10 cellular contexts compared by ENCODE assay signal in the genomic region with DNA sequence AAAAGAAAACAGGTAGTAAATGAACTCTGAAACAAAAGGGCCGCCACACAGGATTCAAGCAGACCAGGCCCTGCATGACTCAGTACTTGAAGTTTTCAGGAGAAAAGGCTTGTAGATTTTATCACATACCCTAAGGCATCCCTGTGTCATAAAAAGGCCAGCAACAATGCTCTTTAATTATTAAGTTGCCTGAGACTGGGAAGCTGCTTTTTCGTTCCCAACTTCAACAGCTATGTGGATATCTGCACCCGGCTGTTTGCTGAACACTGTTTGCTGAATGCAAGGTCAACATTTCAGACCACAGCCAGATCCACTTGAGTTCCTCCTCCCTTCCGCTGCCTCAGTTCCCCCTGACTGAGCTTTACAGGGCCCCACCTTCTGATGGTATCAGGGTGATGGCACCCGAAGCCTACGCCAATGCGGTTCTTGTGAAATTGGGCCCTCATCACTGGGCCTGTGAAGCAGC. TPM values are rescaled to one million over a fixed set of nuclear protein-coding genes. Genes with fewer than 3 reads are reported as not detected.
DNase-seq lines count a peak whose midpoint lies in the region; ATAC-seq, FAIRE-seq and TF ChIP-seq lines count a peak whose summit lies in the region.
"Had no signal": no experiment of that assay in that cellular context is flagged by ENCODE, and none has a peak within 500 bp of the region (broad histone marks: within the 10 kb centered on the region; RNA-seq: fewer than 3 reads in every experiment).

No MANE protein-coding gene starts in this region.

- in situ Hi-C loops in gastrocnemius medialis (cut with MboI; ENCODE audit: low sequenced_read_pairs in 4 of 4) = loop anchor here in 2 of 4 donors (10.0 to 25.0 kb wide), 3 partner anchors 67 to 450 kb away; a partner anchor contains a TSS

- 56 to 59% methylated on average over 7 of the region's 7 CpGs for WGBS in esophagus, 2 donors

- TF ChIP-seq POLR2A in GM12891 (IDR thresholded peaks at IDR 0.05; ENCODE audit: low read depth, low read length) = no peak
- TF ChIP-seq POLR2A in gastrocnemius medialis (IDR thresholded peaks at IDR 0.05) = no peak

- H3K27me3 ChIP-seq in esophagus (ENCODE audit: control insufficient read depth in 1 of 2, insufficient read depth in 2 of 2, low read length in 2 of 2) = no peaks in the 10 kb centered on the region
- H3K27me3 ChIP-seq in gastrocnemius medialis = no peaks in the 10 kb centered on the region

- TF ChIP-seq CTCF in gastrocnemius medialis (IDR thresholded peaks at IDR 0.05 in 4 of 5, conservative IDR thresholded peaks at IDR 0.05 in 1 of 5) = no peak

- peak overlapping the region; percentile 88 to 92 for H3K27ac ChIP-seq in esophagus (ENCODE audit: low read depth in 2 of 2, low read length in 1 of 2)
- peak overlapping the region; percentile 91 to 100 (median 98) for H3K27ac ChIP-seq in gastrocnemius medialis

- ATAC-seq in gastrocnemius medialis = no peak

- intact Hi-C loops in gastrocnemius medialis (cut with DNase I; ENCODE audit: low total_unique reads) = loop anchor here (10.0 kb wide), 2 partner anchors 403 to 567 kb away; a partner anchor contains a TSS

- DNase-seq in GM12891 (ENCODE audit: insufficient read length, low spot score) (no peak), gastrocnemius medialis (no peak), RCC 7860 (ENCODE audit: low spot score) (no peak), HuH-7.5 (ENCODE audit: low spot score) (no peak), activated gamma-delta T cell (lab: John Stamatoyannopoulos, UW) (no peak)
- DNase-seq: activated CD4-positive, alpha-beta T cell treated with anti-CD3 and anti-CD28 coated beads for 4 hours; HCEC 1CT; NCI-H1105 treated with DMSO at 0.1 percent for 48 hours had no signal

- H3K4me1 ChIP-seq in esophagus (ENCODE audit: control insufficient read depth in 2 of 2, insufficient read depth in 2 of 2, low read length in 1 of 2) (peaks cover 0 to 13% of the 10 kb centered on the region in 2 donors), gastrocnemius medialis (peaks cover 69 to 76% of the 10 kb centered on the region in 2 donors)

- H3K36me3 ChIP-seq in esophagus (ENCODE audit: control insufficient read depth in 2 of 2, insufficient read depth in 2 of 2, low read length in 1 of 2) = peaks cover 29 to 58% of the 10 kb centered on the region in 2 donors
- H3K36me3 ChIP-seq in gastrocnemius medialis = peaks cover 12 to 70% of the 10 kb centered on the region in 2 donors

- H3K4me3 ChIP-seq in esophagus (ENCODE audit: low read depth in 1 of 2, low read length in 2 of 2) (no peak overlapping the region), gastrocnemius medialis (no peak overlapping the region)

- FAIRE-seq in GM12891 (lab: Jason Lieb, UNC) = no peak
- FAIRE-seq in RCC 7860 (lab: Jason Lieb, UNC) = no peak

- H3K9me3 ChIP-seq in esophagus (ENCODE audit: control insufficient read depth in 2 of 2, insufficient read depth in 1 of 2, low read depth in 1 of 2, low read length in 1 of 2) (no peaks in the 10 kb centered on the region), gastrocnemius medialis (no peaks in the 10 kb centered on the region)

TF ChIP-seq in GM12891, 5 proteins besides CTCF, POLR2A, EP300 and RAD21:
- TF ChIP-seq POLR2AphosphoS5 (IDR thresholded peaks at IDR 0.05; ENCODE audit: low read depth, low read length) = peak; percentile 62; the same call in 1 of the 2 replicates
- TF ChIP-seq PAX5 (IDR thresholded peaks at IDR 0.05; ENCODE audit: insufficient read depth, low read length, severe bottlenecking) = no peak
TF ChIP-seq in GM12891: peak in this region for 1.

TF ChIP-seq in PFSK-1, 5 proteins besides CTCF, POLR2A, EP300 and RAD21:
- TF ChIP-seq FOXP2 (optimal IDR thresholded peaks at IDR 0.05; ENCODE audit: borderline replicate concordance, extremely low read depth, extremely low read length, insufficient read depth) = no peak
- peak; percentile 23; the same call in 1 of the 2 replicates for TF ChIP-seq POLR2AphosphoS5 (IDR thresholded peaks at IDR 0.05; ENCODE audit: low read depth, low read length)
- TF ChIP-seq TAF1 (IDR thresholded peaks at IDR 0.05; ENCODE audit: borderline replicate concordance, insufficient read depth, low read length) = no peak
- TF ChIP-seq, protein P1, sequence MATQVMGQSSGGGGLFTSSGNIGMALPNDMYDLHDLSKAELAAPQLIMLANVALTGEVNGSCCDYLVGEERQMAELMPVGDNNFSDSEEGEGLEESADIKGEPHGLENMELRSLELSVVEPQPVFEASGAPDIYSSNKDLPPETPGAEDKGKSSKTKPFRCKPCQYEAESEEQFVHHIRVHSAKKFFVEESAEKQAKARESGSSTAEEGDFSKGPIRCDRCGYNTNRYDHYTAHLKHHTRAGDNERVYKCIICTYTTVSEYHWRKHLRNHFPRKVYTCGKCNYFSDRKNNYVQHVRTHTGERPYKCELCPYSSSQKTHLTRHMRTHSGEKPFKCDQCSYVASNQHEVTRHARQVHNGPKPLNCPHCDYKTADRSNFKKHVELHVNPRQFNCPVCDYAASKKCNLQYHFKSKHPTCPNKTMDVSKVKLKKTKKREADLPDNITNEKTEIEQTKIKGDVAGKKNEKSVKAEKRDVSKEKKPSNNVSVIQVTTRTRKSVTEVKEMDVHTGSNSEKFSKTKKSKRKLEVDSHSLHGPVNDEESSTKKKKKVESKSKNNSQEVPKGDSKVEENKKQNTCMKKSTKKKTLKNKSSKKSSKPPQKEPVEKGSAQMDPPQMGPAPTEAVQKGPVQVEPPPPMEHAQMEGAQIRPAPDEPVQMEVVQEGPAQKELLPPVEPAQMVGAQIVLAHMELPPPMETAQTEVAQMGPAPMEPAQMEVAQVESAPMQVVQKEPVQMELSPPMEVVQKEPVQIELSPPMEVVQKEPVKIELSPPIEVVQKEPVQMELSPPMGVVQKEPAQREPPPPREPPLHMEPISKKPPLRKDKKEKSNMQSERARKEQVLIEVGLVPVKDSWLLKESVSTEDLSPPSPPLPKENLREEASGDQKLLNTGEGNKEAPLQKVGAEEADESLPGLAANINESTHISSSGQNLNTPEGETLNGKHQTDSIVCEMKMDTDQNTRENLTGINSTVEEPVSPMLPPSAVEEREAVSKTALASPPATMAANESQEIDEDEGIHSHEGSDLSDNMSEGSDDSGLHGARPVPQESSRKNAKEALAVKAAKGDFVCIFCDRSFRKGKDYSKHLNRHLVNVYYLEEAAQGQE (IDR thresholded peaks at IDR 0.05; ENCODE audit: insufficient read depth in 1 of 2, low read depth in 2 of 2, low read length in 2 of 2) = no peak
- no peak for TF ChIP-seq SIN3A (IDR thresholded peaks at IDR 0.05; ENCODE audit: borderline replicate concordance, insufficient read depth, low read length)

RNA-seq across cellular contexts. Expression of a gene that starts 6.1 kb away (rescaled TPM):
- polyA plus RNA-seq in GM12891 (2012; ENCODE audit: low read depth, missing spikeins) = 276 TPM
- polyA plus RNA-seq in PFSK-1 (2012; ENCODE audit: insufficient read length, low read depth) = 507 TPM
- polyA plus RNA-seq in esophagus = 100 to 1,000 TPM; 108 to 215 TPM
- 100 to 1,000 TPM in 3 of 4 donors, 10 to 100 TPM in 1; 99.6 to 302 (median 172) TPM for total RNA-seq in gastrocnemius medialis

RNA-seq across cellular contexts. Expression of a gene that starts 12.1 kb away (rescaled TPM):
- polyA plus RNA-seq in GM12891 (2012; ENCODE audit: low read depth, missing spikeins) = 305 TPM
- 237 TPM for polyA plus RNA-seq in PFSK-1 (2012; ENCODE audit: insufficient read length, low read depth)
- polyA plus RNA-seq in esophagus = 100 to 1,000 TPM; 134 to 150 TPM
- 100 to 1,000 TPM in 3 of 4 donors, 10 to 100 TPM in 1; 88.3 to 172 (median 126) TPM for total RNA-seq in gastrocnemius medialis

RNA-seq across cellular contexts. Expression of a gene that starts 24.9 kb away (rescaled TPM):
- 0.49 TPM for polyA plus RNA-seq in GM12891 (2012; ENCODE audit: low read depth, missing spikeins)
- polyA plus RNA-seq in PFSK-1 (2012; ENCODE audit: insufficient read length, low read depth) = 1.1 TPM
- 1 to 10 TPM in 1 of 2 donors, under 1 TPM in 1; 0.66 to 2.3 TPM for polyA plus RNA-seq in esophagus
- 10 to 100 TPM in 1 of 4 donors, 1 to 10 TPM in 1, under 1 TPM in 1, not detected in 1; 0.55 to 14.2 (median 1.2) TPM for total RNA-seq in gastrocnemius medialis

RNA-seq across cellular contexts. Expression of a gene that starts 40.4 kb away (rescaled TPM):
- 48.2 TPM for polyA plus RNA-seq in GM12891 (2012; ENCODE audit: low read depth, missing spikeins)
- 2.1 TPM for polyA plus RNA-seq in PFSK-1 (2012; ENCODE audit: insufficient read length, low read depth)
- 10 to 100 TPM in 1 of 2 donors, 1 to 10 TPM in 1; 8.4 to 20.5 TPM for polyA plus RNA-seq in esophagus
- total RNA-seq in gastrocnemius medialis = 1 to 10 TPM in 3 of 4 donors, under 1 TPM in 1; 0.95 to 3.3 (median 2.9) TPM

RNA-seq across cellular contexts. Expression of a gene that starts 48.7 kb away (rescaled TPM):
- 0.51 TPM for polyA plus RNA-seq in GM12891 (2012; ENCODE audit: low read depth, missing spikeins)
- polyA plus RNA-seq in PFSK-1 (2012; ENCODE audit: insufficient read length, low read depth) = not detected
- 1,000 to 10,000 TPM; 3,260 to 6,105 TPM for polyA plus RNA-seq in esophagus
- not detected for total RNA-seq in gastrocnemius medialis
